ENCODE assay signal across 11 cellular contexts in the genomic region with DNA sequence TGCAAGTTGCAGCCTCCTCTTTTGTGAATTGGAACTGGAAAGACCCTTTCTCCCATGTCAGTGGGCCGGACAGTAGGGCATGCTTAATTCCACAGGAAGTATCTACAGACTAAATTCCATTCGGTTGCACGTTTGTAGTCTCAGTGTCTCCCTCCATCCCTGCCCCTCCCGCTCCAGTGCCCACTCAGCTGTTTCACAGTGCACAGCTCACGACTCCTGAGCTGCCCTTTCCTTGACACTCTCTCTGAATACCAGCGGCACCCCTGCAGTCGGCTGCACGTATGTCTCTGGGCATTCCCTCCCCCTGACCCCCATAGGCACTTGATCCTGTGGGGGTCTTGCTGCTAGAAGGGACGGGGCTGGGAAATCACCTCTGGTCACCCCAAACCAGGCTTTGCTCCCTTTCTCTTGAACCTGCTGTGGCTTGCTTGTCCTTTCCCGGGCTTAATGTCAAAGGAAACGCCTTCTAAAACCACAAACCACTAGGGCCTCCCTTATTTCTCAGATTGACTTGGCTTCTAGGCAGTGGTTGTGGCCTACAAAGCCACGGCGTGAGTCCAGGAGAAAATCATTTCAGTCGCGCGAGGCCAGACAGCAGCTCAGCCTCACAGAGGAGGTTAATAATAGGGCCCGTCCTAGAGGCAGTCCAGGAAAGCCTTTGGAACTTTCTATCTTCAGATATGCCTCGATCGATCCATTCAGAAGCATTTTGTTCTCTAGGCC.
DNase-seq lines count a peak whose midpoint lies in the region; ATAC-seq and TF ChIP-seq lines count a peak whose summit lies in the region.
"Had no signal": no experiment of that assay in that cellular context is flagged by ENCODE, and none has a peak within 500 bp of the region (broad histone marks: within the 10 kb centered on the region; RNA-seq: fewer than 3 reads in every experiment).

No MANE protein-coding gene starts in this region.

- H3K9ac ChIP-seq in smooth muscle cell (ENCODE audit: low read depth) = no peak overlapping the region

- intact Hi-C loops in activated CD4-positive, alpha-beta memory T cell treated with anti-CD3 and anti-CD28 coated beads for 36 hours (cut with micrococcal nuclease) = no loop called here

- no peaks in the 10 kb centered on the region for H3K79me2 ChIP-seq in smooth muscle cell (ENCODE audit: low read depth)

- H3K4me3 Mint-ChIP-seq in activated CD4-positive, alpha-beta memory T cell treated with anti-CD3 and anti-CD28 coated beads for 36 hours = no peak overlapping the region
- H3K4me3 Mint-ChIP-seq in activated CD4-positive, alpha-beta memory T cell treated with anti-CD3 and anti-CD28 coated beads, Interleukin-2, amount 10 ng/mL, durations not matched to agents 7 days and 5 days = no peak overlapping the region
- H3K4me3 Mint-ChIP-seq: activated B cell treated with CpG ODN at 0.5 μM for 24 hours had no signal

- H3F3A ChIP-seq in smooth muscle cell (ENCODE audit: low read depth) = no peaks in the 10 kb centered on the region

- H3K27me3 ChIP-seq in smooth muscle cell (ENCODE audit: low read depth) = no peaks in the 10 kb centered on the region

- no peaks in the 10 kb centered on the region for H3K36me3 ChIP-seq in smooth muscle cell (ENCODE audit: low read depth)
- H3K36me3 ChIP-seq: gastroesophageal sphincter had no signal

- H3K4me3 ChIP-seq in NB4 (ENCODE audit: low read depth, low read length) (no peak overlapping the region), smooth muscle cell (no peak overlapping the region)
- H3K4me3 ChIP-seq: gastroesophageal sphincter had no signal

- peak; percentile 62 for ATAC-seq in HG02759 (IDR thresholded peaks at IDR 0.05; ENCODE audit: unreplicated experiment)
- ATAC-seq: gastroesophageal sphincter had no signal

- H3K27ac ChIP-seq in smooth muscle cell (ENCODE audit: low read depth) = no peak overlapping the region
- H3K27ac ChIP-seq: gastroesophageal sphincter had no signal

- CTCF ChIA-PET in activated CD4-positive, alpha-beta memory T cell treated with anti-CD3 and anti-CD28 coated beads for 36 hours (lab: Charles Lee) = no interaction called here
- CTCF ChIA-PET in activated CD4-positive, alpha-beta memory T cell treated with anti-CD3 and anti-CD28 coated beads, Interleukin-2, amount 10 ng/mL, durations not matched to agents 7 days and 5 days (lab: Charles Lee) = no interaction called here

- no peaks in the 10 kb centered on the region for H4K20me1 ChIP-seq in smooth muscle cell (ENCODE audit: low read depth)

- POLR2A ChIA-PET in activated CD4-positive, alpha-beta memory T cell treated with anti-CD3 and anti-CD28 coated beads for 36 hours (lab: Charles Lee) = no interaction called here
- POLR2A ChIA-PET in activated CD4-positive, alpha-beta memory T cell treated with anti-CD3 and anti-CD28 coated beads, Interleukin-2, amount 10 ng/mL, durations not matched to agents 7 days and 5 days (lab: Charles Lee) = no interaction called here

- peak; percentile 29 for DNase-seq in activated CD4-positive, alpha-beta memory T cell treated with anti-CD3 and anti-CD28 coated beads for 36 hours
- DNase-seq in activated CD4-positive, alpha-beta memory T cell treated with anti-CD3 and anti-CD28 coated beads, Interleukin-2, amount 10 ng/mL, durations not matched to agents 7 days and 5 days = no peak
- DNase-seq in NB4 (ENCODE audit: low read depth) (peak; percentile 51), smooth muscle cell (lab: John Stamatoyannopoulos, UW; ENCODE audit: unreplicated experiment) (no peak), NCI-H1436 treated with DMSO at 0.1 percent for 48 hours (lab: John Stamatoyannopoulos, UW) (no peak), NCI-H345 (lab: John Stamatoyannopoulos, UW) (no peak), NCI-H446 (lab: John Stamatoyannopoulos, UW) (no peak)
- DNase-seq: activated B cell treated with CpG ODN at 0.5 μM for 24 hours, NCI-H446 treated with DMSO at 0.1 percent for 48 hours had no signal

- H3K9me3 Mint-ChIP-seq in activated CD4-positive, alpha-beta memory T cell treated with anti-CD3 and anti-CD28 coated beads for 36 hours = peaks cover 6% of the 10 kb centered on the region
- H3K9me3 Mint-ChIP-seq in activated CD4-positive, alpha-beta memory T cell treated with anti-CD3 and anti-CD28 coated beads, Interleukin-2, amount 10 ng/mL, durations not matched to agents 7 days and 5 days = peaks cover 3% of the 10 kb centered on the region

- peaks cover 2% of the 10 kb centered on the region for H3K27me3 Mint-ChIP-seq in activated CD4-positive, alpha-beta memory T cell treated with anti-CD3 and anti-CD28 coated beads for 36 hours
- H3K27me3 Mint-ChIP-seq in activated CD4-positive, alpha-beta memory T cell treated with anti-CD3 and anti-CD28 coated beads, Interleukin-2, amount 10 ng/mL, durations not matched to agents 7 days and 5 days = peaks cover 12% of the 10 kb centered on the region
- H3K27me3 Mint-ChIP-seq: activated B cell treated with CpG ODN at 0.5 μM for 24 hours had no signal

- 53% methylated on average over 19 of the region's 19 CpGs for WGBS in smooth muscle cell (ENCODE audit: low lambda C conversion rate)

- H3K27ac Mint-ChIP-seq in activated CD4-positive, alpha-beta memory T cell treated with anti-CD3 and anti-CD28 coated beads for 36 hours = no peak overlapping the region
- H3K27ac Mint-ChIP-seq in activated CD4-positive, alpha-beta memory T cell treated with anti-CD3 and anti-CD28 coated beads, Interleukin-2, amount 10 ng/mL, durations not matched to agents 7 days and 5 days = no peak overlapping the region
- H3K27ac Mint-ChIP-seq: activated B cell treated with CpG ODN at 0.5 μM for 24 hours had no signal

- TF ChIP-seq CTCF in NB4 (IDR thresholded peaks at IDR 0.05; ENCODE audit: low read depth, low read length) (no peak), smooth muscle cell (IDR thresholded peaks at IDR 0.05; ENCODE audit: borderline replicate concordance, insufficient read depth, poor library complexity, severe bottlenecking) (no peak)

- no peak for TF ChIP-seq POLR2A in NB4 (IDR thresholded peaks at IDR 0.05; ENCODE audit: extremely low read depth, insufficient read length)

- H2AFZ ChIP-seq in smooth muscle cell (ENCODE audit: low read depth) = no peak overlapping the region

- no peaks in the 10 kb centered on the region for H3K4me1 ChIP-seq in smooth muscle cell (ENCODE audit: low read depth)
- H3K4me1 ChIP-seq: gastroesophageal sphincter had no signal

- peaks cover 3% of the 10 kb centered on the region for H3K9me3 ChIP-seq in smooth muscle cell (replicated peaks; ENCODE audit: low read depth)
- H3K9me3 ChIP-seq: gastroesophageal sphincter had no signal

- peaks cover 9% of the 10 kb centered on the region for H3K4me1 Mint-ChIP-seq in activated CD4-positive, alpha-beta memory T cell treated with anti-CD3 and anti-CD28 coated beads for 36 hours (ENCODE audit: low read depth)
- H3K4me1 Mint-ChIP-seq in activated CD4-positive, alpha-beta memory T cell treated with anti-CD3 and anti-CD28 coated beads, Interleukin-2, amount 10 ng/mL, durations not matched to agents 7 days and 5 days = peaks cover 10% of the 10 kb centered on the region
- H3K4me1 Mint-ChIP-seq: activated B cell treated with CpG ODN at 0.5 μM for 24 hours had no signal

- H3K36me3 Mint-ChIP-seq in activated CD4-positive, alpha-beta memory T cell treated with anti-CD3 and anti-CD28 coated beads for 36 hours = no peaks in the 10 kb centered on the region
- no peaks in the 10 kb centered on the region for H3K36me3 Mint-ChIP-seq in activated CD4-positive, alpha-beta memory T cell treated with anti-CD3 and anti-CD28 coated beads, Interleukin-2, amount 10 ng/mL, durations not matched to agents 7 days and 5 days (ENCODE audit: low read depth)

- peak overlapping the region; percentile 12 for H3K4me2 ChIP-seq in smooth muscle cell

Comparison
In these comparisons a context has a peak if more than half of its experiments do, and no peak if none do; other contexts are left out.
1. DNase-seq: peak in activated CD4-positive, alpha-beta memory T cell treated with anti-CD3 and anti-CD28 coated beads for 36 hours (single experiment) and NB4 (single experiment); none in activated CD4-positive, alpha-beta memory T cell treated with anti-CD3 and anti-CD28 coated beads, Interleukin-2, amount 10 ng/mL, durations not matched to agents 7 days and 5 days (single experiment), smooth muscle cell (single experiment), NCI-H1436 treated with DMSO at 0.1 percent for 48 hours (single experiment), NCI-H345 (single experiment) and NCI-H446 (0 of 2).